1 cellular context compared by ENCODE assay signal in the genomic region with DNA sequence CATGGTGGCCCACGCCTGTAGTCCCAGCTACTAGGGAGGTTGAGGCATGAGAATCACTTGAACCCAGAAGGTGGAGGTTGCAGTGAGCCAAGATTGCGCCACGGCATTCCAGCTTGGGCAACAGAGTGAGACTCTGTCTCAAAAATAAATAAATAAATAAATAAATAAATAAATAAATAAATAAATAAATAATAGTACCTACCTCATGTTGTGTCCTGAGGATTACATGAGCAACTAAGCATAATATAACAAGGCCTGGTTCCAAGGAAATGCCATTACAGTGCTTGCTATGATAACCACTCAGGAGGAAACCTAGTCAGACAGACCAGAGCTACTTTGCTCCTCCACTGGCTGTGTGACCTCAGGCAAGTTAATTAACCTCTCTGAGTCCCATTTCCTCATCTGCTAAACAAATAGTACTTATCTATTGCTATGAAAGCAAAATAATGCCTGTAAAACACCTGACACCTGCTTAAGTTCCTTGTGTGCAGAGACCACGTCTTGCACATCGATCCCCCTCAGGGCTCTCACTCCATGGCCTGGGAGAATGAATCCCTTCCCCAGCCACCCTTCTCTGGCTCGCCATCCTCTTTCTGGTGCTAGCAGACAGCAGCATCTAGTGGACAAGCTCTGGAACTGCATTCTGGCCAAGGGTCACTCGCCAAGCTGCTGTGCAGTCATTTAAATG.
TF ChIP-seq lines count a peak whose summit lies in the region.

No MANE protein-coding gene starts in this region.

TF ChIP-seq in HepG2, 621 proteins besides CTCF, POLR2A, EP300 and RAD21 (continued from another document and continues in another):
- TF ChIP-seq MBD4 (IDR thresholded peaks at IDR 0.05; ENCODE audit: borderline replicate concordance, low read length): no peak
- TF ChIP-seq, protein P1, sequence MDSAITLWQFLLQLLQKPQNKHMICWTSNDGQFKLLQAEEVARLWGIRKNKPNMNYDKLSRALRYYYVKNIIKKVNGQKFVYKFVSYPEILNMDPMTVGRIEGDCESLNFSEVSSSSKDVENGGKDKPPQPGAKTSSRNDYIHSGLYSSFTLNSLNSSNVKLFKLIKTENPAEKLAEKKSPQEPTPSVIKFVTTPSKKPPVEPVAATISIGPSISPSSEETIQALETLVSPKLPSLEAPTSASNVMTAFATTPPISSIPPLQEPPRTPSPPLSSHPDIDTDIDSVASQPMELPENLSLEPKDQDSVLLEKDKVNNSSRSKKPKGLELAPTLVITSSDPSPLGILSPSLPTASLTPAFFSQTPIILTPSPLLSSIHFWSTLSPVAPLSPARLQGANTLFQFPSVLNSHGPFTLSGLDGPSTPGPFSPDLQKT (CRISPR knock-in tag; IDR thresholded peaks at IDR 0.05; ENCODE audit: borderline replicate concordance): no peak
- TF ChIP-seq ZNF709 (CRISPR knock-in tag; IDR thresholded peaks at IDR 0.05): no peak
- no peak for TF ChIP-seq MAFG (CRISPR knock-in tag; IDR thresholded peaks at IDR 0.05)
- TF ChIP-seq ZNF484 (CRISPR knock-in tag; IDR thresholded peaks at IDR 0.05; ENCODE audit: borderline replicate concordance, low read depth): no peak
- TF ChIP-seq ZC3H13 (CRISPR knock-in tag; IDR thresholded peaks at IDR 0.05): no peak
- TF ChIP-seq ZNF569 (CRISPR knock-in tag; IDR thresholded peaks at IDR 0.05; ENCODE audit: borderline replicate concordance): no peak
- no peak for TF ChIP-seq ZNF557 (CRISPR knock-in tag; IDR thresholded peaks at IDR 0.05)
- no peak for TF ChIP-seq MAFK (conservative IDR thresholded peaks at IDR 0.05 in 1 of 2, IDR thresholded peaks at IDR 0.05 in 1 of 2; ENCODE audit: low read length in 2 of 2)
- no peak for TF ChIP-seq GABPA (IDR thresholded peaks at IDR 0.05; ENCODE audit: low read depth, low read length)
- TF ChIP-seq GABPA (CRISPR knock-in tag; IDR thresholded peaks at IDR 0.05; ENCODE audit: low read depth): no peak
- TF ChIP-seq SAFB2 (CRISPR knock-in tag; IDR thresholded peaks at IDR 0.05; ENCODE audit: borderline replicate concordance, low read depth): no peak
- TF ChIP-seq NCOA2 (CRISPR knock-in tag; IDR thresholded peaks at IDR 0.05): peak; percentile 41; the same call in 1 of the 2 replicates
- TF ChIP-seq ZNF7 (CRISPR knock-in tag; IDR thresholded peaks at IDR 0.05): peak; percentile 49; the same call in 1 of the 2 replicates
- TF ChIP-seq ZNF883 (CRISPR knock-in tag; IDR thresholded peaks at IDR 0.05; ENCODE audit: not compliant biosample characterization): no peak
- TF ChIP-seq, protein P2, sequence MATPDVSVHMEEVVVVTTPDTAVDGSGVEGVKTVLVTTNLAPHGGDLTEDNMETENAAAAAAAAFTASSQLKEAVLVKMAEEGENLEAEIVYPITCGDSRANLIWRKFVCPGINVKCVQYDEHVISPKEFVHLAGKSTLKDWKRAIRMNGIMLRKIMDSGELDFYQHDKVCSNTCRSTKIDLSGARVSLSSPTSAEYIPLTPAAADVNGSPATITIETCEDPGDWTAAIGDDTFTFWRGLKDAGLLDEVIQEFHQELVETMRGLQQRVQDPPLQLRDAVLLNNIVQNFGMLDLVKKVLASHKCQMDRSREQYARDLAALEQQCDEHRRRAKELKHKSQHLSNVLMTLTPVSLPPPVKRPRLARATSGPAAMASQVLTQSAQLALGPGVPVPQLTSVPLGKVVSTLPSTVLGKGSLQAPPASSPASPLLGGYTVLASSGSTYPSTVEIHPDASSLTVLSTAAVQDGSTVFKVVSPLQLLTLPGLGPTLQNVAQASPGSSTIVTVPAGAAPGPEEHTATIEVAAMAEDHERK (CRISPR knock-in tag; IDR thresholded peaks at IDR 0.05; ENCODE audit: low read depth): no peak
- TF ChIP-seq NFE2L1 (CRISPR knock-in tag; IDR thresholded peaks at IDR 0.05; ENCODE audit: borderline replicate concordance): no peak
- peak; percentile 78; the same call in 1 of the 2 replicates for TF ChIP-seq RCOR2 (CRISPR knock-in tag; IDR thresholded peaks at IDR 0.05)
- TF ChIP-seq, protein P3, sequence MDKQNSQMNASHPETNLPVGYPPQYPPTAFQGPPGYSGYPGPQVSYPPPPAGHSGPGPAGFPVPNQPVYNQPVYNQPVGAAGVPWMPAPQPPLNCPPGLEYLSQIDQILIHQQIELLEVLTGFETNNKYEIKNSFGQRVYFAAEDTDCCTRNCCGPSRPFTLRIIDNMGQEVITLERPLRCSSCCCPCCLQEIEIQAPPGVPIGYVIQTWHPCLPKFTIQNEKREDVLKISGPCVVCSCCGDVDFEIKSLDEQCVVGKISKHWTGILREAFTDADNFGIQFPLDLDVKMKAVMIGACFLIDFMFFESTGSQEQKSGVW (CRISPR knock-in tag; IDR thresholded peaks at IDR 0.05; ENCODE audit: borderline replicate concordance): no peak
- no peak for TF ChIP-seq ZNF607 (CRISPR knock-in tag; IDR thresholded peaks at IDR 0.05; ENCODE audit: borderline replicate concordance)
- TF ChIP-seq, protein P4, sequence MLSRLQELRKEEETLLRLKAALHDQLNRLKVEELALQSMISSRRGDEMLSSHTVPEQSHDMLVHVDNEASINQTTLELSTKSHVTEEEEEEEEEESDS (CRISPR knock-in tag; IDR thresholded peaks at IDR 0.05; ENCODE audit: borderline replicate concordance): peak; percentile 62; the same call in 1 of the 2 replicates
- no peak for TF ChIP-seq TRIM24 (CRISPR knock-in tag; IDR thresholded peaks at IDR 0.05)
- no peak for TF ChIP-seq PTBP1 (IDR thresholded peaks at IDR 0.05; ENCODE audit: low read depth, low read length, poor library complexity, severe bottlenecking)
- TF ChIP-seq, protein P5, sequence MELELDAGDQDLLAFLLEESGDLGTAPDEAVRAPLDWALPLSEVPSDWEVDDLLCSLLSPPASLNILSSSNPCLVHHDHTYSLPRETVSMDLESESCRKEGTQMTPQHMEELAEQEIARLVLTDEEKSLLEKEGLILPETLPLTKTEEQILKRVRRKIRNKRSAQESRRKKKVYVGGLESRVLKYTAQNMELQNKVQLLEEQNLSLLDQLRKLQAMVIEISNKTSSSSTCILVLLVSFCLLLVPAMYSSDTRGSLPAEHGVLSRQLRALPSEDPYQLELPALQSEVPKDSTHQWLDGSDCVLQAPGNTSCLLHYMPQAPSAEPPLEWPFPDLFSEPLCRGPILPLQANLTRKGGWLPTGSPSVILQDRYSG (CRISPR knock-in tag; IDR thresholded peaks at IDR 0.05): no peak
- peak; percentile 66 for TF ChIP-seq THAP11 (CRISPR knock-in tag; IDR thresholded peaks at IDR 0.05)
- TF ChIP-seq, protein P6, sequence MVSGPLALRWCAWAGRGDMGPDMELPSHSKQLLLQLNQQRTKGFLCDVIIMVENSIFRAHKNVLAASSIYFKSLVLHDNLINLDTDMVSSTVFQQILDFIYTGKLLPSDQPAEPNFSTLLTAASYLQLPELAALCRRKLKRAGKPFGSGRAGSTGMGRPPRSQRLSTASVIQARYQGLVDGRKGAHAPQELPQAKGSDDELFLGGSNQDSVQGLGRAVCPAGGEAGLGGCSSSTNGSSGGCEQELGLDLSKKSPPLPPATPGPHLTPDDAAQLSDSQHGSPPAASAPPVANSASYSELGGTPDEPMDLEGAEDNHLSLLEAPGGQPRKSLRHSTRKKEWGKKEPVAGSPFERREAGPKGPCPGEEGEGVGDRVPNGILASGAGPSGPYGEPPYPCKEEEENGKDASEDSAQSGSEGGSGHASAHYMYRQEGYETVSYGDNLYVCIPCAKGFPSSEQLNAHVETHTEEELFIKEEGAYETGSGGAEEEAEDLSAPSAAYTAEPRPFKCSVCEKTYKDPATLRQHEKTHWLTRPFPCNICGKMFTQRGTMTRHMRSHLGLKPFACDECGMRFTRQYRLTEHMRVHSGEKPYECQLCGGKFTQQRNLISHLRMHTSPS (CRISPR knock-in tag; IDR thresholded peaks at IDR 0.05; ENCODE audit: low read depth): no peak
- TF ChIP-seq NFKBIZ (CRISPR knock-in tag; IDR thresholded peaks at IDR 0.05): peak; percentile 80; the same call in 1 of the 2 replicates
- no peak for TF ChIP-seq ZNF282 (IDR thresholded peaks at IDR 0.05; ENCODE audit: partially characterized antibody)
- TF ChIP-seq IRF2 (CRISPR knock-in tag; IDR thresholded peaks at IDR 0.05): peak; percentile 90
- TF ChIP-seq, protein P7, sequence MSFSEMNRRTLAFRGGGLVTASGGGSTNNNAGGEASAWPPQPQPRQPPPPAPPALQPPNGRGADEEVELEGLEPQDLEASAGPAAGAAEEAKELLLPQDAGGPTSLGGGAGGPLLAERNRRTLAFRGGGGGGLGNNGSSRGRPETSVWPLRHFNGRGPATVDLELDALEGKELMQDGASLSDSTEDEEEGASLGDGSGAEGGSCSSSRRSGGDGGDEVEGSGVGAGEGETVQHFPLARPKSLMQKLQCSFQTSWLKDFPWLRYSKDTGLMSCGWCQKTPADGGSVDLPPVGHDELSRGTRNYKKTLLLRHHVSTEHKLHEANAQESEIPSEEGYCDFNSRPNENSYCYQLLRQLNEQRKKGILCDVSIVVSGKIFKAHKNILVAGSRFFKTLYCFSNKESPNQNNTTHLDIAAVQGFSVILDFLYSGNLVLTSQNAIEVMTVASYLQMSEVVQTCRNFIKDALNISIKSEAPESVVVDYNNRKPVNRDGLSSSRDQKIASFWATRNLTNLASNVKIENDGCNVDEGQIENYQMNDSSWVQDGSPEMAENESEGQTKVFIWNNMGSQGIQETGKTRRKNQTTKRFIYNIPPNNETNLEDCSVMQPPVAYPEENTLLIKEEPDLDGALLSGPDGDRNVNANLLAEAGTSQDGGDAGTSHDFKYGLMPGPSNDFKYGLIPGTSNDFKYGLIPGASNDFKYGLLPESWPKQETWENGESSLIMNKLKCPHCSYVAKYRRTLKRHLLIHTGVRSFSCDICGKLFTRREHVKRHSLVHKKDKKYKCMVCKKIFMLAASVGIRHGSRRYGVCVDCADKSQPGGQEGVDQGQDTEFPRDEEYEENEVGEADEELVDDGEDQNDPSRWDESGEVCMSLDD (CRISPR knock-in tag; IDR thresholded peaks at IDR 0.05; ENCODE audit: borderline replicate concordance): no peak
- TF ChIP-seq TCF12 (IDR thresholded peaks at IDR 0.05): no peak
- no peak for TF ChIP-seq TCF12 (CRISPR knock-in tag; IDR thresholded peaks at IDR 0.05)
- TF ChIP-seq POLR2AphosphoS2 (IDR thresholded peaks at IDR 0.05; ENCODE audit: low read depth, low read length): no peak
- no peak for TF ChIP-seq ZMYM2 (CRISPR knock-in tag; IDR thresholded peaks at IDR 0.05)
- TF ChIP-seq MAF1 (CRISPR knock-in tag; IDR thresholded peaks at IDR 0.05; ENCODE audit: borderline replicate concordance): no peak
- peak; percentile 25; the same call in 1 of the 2 replicates for TF ChIP-seq MYC (CRISPR knock-in tag; IDR thresholded peaks at IDR 0.05; ENCODE audit: borderline replicate concordance)
- peak; percentile 24; the same call in 1 of the 2 replicates for TF ChIP-seq SIX1 (CRISPR knock-in tag; IDR thresholded peaks at IDR 0.05; ENCODE audit: borderline replicate concordance)
- no peak for TF ChIP-seq FOXJ3 (CRISPR knock-in tag; IDR thresholded peaks at IDR 0.05; ENCODE audit: borderline replicate concordance)
- TF ChIP-seq KDM5B (CRISPR knock-in tag; IDR thresholded peaks at IDR 0.05; ENCODE audit: borderline replicate concordance): peak; percentile 32; the same call in 1 of the 2 replicates
- TF ChIP-seq GATAD2A (CRISPR knock-in tag; IDR thresholded peaks at IDR 0.05): peak; percentile 73
- TF ChIP-seq, protein P8, sequence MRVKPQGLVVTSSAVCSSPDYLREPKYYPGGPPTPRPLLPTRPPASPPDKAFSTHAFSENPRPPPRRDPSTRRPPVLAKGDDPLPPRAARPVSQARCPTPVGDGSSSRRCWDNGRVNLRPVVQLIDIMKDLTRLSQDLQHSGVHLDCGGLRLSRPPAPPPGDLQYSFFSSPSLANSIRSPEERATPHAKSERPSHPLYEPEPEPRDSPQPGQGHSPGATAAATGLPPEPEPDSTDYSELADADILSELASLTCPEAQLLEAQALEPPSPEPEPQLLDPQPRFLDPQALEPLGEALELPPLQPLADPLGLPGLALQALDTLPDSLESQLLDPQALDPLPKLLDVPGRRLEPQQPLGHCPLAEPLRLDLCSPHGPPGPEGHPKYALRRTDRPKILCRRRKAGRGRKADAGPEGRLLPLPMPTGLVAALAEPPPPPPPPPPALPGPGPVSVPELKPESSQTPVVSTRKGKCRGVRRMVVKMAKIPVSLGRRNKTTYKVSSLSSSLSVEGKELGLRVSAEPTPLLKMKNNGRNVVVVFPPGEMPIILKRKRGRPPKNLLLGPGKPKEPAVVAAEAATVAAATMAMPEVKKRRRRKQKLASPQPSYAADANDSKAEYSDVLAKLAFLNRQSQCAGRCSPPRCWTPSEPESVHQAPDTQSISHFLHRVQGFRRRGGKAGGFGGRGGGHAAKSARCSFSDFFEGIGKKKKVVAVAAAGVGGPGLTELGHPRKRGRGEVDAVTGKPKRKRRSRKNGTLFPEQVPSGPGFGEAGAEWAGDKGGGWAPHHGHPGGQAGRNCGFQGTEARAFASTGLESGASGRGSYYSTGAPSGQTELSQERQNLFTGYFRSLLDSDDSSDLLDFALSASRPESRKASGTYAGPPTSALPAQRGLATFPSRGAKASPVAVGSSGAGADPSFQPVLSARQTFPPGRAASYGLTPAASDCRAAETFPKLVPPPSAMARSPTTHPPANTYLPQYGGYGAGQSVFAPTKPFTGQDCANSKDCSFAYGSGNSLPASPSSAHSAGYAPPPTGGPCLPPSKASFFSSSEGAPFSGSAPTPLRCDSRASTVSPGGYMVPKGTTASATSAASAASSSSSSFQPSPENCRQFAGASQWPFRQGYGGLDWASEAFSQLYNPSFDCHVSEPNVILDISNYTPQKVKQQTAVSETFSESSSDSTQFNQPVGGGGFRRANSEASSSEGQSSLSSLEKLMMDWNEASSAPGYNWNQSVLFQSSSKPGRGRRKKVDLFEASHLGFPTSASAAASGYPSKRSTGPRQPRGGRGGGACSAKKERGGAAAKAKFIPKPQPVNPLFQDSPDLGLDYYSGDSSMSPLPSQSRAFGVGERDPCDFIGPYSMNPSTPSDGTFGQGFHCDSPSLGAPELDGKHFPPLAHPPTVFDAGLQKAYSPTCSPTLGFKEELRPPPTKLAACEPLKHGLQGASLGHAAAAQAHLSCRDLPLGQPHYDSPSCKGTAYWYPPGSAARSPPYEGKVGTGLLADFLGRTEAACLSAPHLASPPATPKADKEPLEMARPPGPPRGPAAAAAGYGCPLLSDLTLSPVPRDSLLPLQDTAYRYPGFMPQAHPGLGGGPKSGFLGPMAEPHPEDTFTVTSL (CRISPR knock-in tag; IDR thresholded peaks at IDR 0.05; ENCODE audit: borderline replicate concordance): no peak
- no peak for TF ChIP-seq NRL (CRISPR knock-in tag; IDR thresholded peaks at IDR 0.05; ENCODE audit: borderline replicate concordance)
- TF ChIP-seq, protein P9, sequence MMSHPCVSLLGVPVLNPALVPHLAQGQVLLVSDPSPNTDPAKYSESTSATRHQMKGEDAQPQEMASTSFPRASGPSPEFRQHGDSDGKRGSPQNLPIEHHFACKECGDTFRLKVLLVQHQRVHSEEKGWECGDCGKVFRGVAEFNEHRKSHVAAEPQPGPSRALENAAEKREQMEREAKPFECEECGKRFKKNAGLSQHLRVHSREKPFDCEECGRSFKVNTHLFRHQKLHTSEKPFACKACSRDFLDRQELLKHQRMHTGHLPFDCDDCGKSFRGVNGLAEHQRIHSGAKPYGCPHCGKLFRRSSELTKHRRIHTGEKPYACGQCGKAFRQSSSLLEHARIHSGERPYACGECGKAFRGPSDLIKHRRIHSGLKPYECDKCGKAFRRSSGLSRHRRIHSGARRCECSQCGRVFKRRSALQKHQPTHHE (CRISPR knock-in tag; IDR thresholded peaks at IDR 0.05; ENCODE audit: borderline replicate concordance): no peak
- TF ChIP-seq MIXL1 (CRISPR knock-in tag; IDR thresholded peaks at IDR 0.05): peak; percentile 82
- TF ChIP-seq, protein P10, sequence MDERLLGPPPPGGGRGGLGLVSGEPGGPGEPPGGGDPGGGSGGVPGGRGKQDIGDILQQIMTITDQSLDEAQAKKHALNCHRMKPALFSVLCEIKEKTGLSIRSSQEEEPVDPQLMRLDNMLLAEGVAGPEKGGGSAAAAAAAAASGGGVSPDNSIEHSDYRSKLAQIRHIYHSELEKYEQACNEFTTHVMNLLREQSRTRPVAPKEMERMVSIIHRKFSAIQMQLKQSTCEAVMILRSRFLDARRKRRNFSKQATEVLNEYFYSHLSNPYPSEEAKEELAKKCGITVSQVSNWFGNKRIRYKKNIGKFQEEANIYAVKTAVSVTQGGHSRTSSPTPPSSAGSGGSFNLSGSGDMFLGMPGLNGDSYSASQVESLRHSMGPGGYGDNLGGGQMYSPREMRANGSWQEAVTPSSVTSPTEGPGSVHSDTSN (CRISPR knock-in tag; IDR thresholded peaks at IDR 0.05): no peak
